1 cellular context compared by ENCODE assay signal in genomic region chr16:89187337-89188063, GRCh38.
TF ChIP-seq lines count a peak whose summit lies in the region.

No MANE protein-coding gene starts in this region.

TF ChIP-seq in SK-N-SH treated with all-trans-retinoic acid at 6 μM for 48 hours, 23 proteins besides CTCF, POLR2A, EP300 and RAD21 (continued from another document):
- TF ChIP-seq, protein P1, sequence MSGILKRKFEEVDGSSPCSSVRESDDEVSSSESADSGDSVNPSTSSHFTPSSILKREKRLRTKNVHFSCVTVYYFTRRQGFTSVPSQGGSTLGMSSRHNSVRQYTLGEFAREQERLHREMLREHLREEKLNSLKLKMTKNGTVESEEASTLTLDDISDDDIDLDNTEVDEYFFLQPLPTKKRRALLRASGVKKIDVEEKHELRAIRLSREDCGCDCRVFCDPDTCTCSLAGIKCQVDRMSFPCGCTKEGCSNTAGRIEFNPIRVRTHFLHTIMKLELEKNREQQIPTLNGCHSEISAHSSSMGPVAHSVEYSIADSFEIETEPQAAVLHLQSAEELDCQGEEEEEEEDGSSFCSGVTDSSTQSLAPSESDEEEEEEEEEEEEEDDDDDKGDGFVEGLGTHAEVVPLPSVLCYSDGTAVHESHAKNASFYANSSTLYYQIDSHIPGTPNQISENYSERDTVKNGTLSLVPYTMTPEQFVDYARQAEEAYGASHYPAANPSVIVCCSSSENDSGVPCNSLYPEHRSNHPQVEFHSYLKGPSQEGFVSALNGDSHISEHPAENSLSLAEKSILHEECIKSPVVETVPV (CRISPR knock-in tag; IDR thresholded peaks at IDR 0.05), result no peak
- TF ChIP-seq ZNF565 (CRISPR knock-in tag; conservative IDR thresholded peaks at IDR 0.05; ENCODE audit: low read depth) (no peak), OSR1 (CRISPR knock-in tag; IDR thresholded peaks at IDR 0.05) (no peak), TOX (CRISPR knock-in tag; IDR thresholded peaks at IDR 0.05; ENCODE audit: borderline replicate concordance) (no peak), CSDC2 (CRISPR knock-in tag; IDR thresholded peaks at IDR 0.05) (no peak), TCF4 (CRISPR knock-in tag; IDR thresholded peaks at IDR 0.05; ENCODE audit: borderline replicate concordance) (no peak), CREB5 (CRISPR knock-in tag; IDR thresholded peaks at IDR 0.05; ENCODE audit: low read depth) (no peak)
- TF ChIP-seq, protein P2, sequence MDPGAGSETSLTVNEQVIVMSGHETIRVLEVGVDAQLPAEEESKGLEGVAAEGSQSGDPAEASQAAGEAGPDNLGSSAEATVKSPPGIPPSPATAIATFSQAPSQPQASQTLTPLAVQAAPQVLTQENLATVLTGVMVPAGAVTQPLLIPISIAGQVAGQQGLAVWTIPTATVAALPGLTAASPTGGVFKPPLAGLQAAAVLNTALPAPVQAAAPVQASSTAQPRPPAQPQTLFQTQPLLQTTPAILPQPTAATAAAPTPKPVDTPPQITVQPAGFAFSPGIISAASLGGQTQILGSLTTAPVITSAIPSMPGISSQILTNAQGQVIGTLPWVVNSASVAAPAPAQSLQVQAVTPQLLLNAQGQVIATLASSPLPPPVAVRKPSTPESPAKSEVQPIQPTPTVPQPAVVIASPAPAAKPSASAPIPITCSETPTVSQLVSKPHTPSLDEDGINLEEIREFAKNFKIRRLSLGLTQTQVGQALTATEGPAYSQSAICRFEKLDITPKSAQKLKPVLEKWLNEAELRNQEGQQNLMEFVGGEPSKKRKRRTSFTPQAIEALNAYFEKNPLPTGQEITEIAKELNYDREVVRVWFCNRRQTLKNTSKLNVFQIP (CRISPR knock-in tag; IDR thresholded peaks at IDR 0.05; ENCODE audit: borderline replicate concordance, low read depth), result no peak
